ENCODE assay signal across 15 cellular contexts in the genomic region with DNA sequence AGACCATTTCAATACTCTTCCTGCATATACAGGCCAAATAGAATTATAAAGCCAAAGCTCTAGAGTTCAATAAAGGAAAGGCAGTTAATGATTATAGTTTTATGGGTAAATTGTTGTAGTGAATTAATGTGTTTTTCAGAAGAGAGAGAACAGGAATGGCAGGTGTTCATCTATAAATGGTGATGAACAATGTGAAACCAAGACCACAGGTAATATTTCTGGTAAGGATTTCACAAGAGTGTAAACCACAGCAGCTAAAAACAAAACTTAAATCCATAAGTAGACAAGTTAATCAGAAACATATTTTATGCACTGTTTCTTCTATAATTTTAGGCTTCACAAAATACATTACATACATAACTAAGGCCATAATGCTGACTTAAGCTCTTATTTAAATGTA.
DNase-seq lines count a peak whose midpoint lies in the region; ATAC-seq and TF ChIP-seq lines count a peak whose summit lies in the region.
"Had no signal": no experiment of that assay in that cellular context is flagged by ENCODE, and none has a peak within 500 bp of the region (broad histone marks: within the 10 kb centered on the region; RNA-seq: fewer than 3 reads in every experiment).

No MANE protein-coding gene starts in this region.

- ATAC-seq in GM19372 (IDR thresholded peaks at IDR 0.05; ENCODE audit: low read depth, unreplicated experiment) (peak; percentile 94), HG02763 (IDR thresholded peaks at IDR 0.05; ENCODE audit: unreplicated experiment) (peak; percentile 96), HG03457 (IDR thresholded peaks at IDR 0.05; ENCODE audit: unreplicated experiment) (peak; percentile 96), omental fat pad (ENCODE audit: low FRiP score) (no peak)
- ATAC-seq: esophagus mucosa, natural killer cell had no signal

- intact Hi-C loops in ascending aorta (cut with DNase I): no loop called here

- no peak for TF ChIP-seq CTCF in GM10248 (IDR thresholded peaks at IDR 0.05; ENCODE audit: control extremely low read depth, extremely low read depth, low read depth, missing control alignments)
- TF ChIP-seq CTCF in ascending aorta (IDR thresholded peaks at IDR 0.05): no peak
- no peak for TF ChIP-seq CTCF in omental fat pad (IDR thresholded peaks at IDR 0.05)

- no peaks in the 10 kb centered on the region for H3K9me3 ChIP-seq in ascending aorta

- H3K27me3 ChIP-seq in ascending aorta: no peaks in the 10 kb centered on the region

- CTCF ChIA-PET in GM10248 (lab: Yijun Ruan, JAX): interaction anchor here (2.1 kb wide), 1 partner anchor 11 kb away, joined by 10 read pairs; no protein-coding TSS in a partner anchor

- no peaks in the 10 kb centered on the region for H3K4me1 ChIP-seq in ascending aorta

- H3K4me3 ChIP-seq in ascending aorta: no peak overlapping the region

- DNase-seq in GM10248 (ENCODE audit: extremely low spot score) (peak; percentile 26), ascending aorta (ENCODE audit: low spot score in 2 of 2) (no peak), omental fat pad (ENCODE audit: low spot score) (no peak), EL (no peak), retina (no peak)
- DNase-seq: DND-41; H7; MV-4-11; natural killer cell; stimulated activated naive CD4-positive, alpha-beta T cell; T-helper 9 cell had no signal

- no peak overlapping the region for H3K27ac ChIP-seq in ascending aorta

- H3K36me3 ChIP-seq in ascending aorta: no peaks in the 10 kb centered on the region

- POLR2A ChIA-PET in GM10248 (lab: Yijun Ruan, JAX): no interaction called here
